ENCODE assay signal across 9 cellular contexts in the genomic region with DNA sequence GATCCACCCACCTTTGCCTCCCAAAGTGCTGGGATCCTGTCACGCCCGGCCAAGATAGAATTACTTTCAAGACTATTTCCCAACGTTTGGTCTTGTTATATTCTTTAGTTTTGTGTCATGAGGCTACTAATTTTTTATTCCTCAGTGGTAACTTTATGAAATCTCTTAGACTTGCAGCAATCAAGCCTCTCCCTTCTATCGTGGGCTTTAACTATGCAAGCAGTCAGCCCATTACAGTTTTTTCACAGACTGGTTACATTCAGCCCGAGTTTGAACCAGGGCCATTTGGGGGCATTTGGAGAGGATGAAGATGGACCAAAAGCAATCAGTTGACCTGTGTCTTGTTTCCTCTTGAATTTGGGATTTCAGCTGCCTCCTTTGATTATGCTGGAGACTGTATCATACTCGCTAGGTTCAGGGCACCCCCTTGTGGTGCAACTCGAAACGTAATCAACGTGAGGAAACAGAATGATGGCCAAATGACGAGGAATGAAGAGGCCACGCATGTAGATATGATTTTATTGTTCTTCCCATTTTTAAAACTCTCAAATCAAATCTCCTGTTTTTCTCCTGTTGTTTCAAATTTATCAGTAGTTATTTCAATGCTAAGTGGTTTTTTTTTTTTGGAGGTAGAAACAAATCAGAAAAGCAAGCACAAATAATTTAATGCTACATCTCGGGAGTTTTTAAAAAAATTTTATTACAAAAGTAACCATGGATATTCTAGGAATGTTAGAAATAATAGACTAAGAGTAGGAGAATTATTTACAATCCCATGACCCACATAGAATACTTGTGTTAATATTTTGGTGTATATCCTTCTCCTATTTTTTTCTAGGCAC.
DNase-seq lines count a peak whose midpoint lies in the region; ATAC-seq, FAIRE-seq and TF ChIP-seq lines count a peak whose summit lies in the region.
"Had no signal": no experiment of that assay in that cellular context is flagged by ENCODE, and none has a peak within 500 bp of the region (broad histone marks: within the 10 kb centered on the region; RNA-seq: fewer than 3 reads in every experiment).

No MANE protein-coding gene starts in this region.

- H3K27ac ChIP-seq in K562 (ENCODE audit: extremely low read depth, low read depth, low read length), result no peak overlapping the region

- no peaks in the 10 kb centered on the region for H3K4me1 ChIP-seq in K562 (replicated peaks in 1 of 2; ENCODE audit: control insufficient read depth in 2 of 2, insufficient read depth in 2 of 2, low read length in 2 of 2)

- H3K27me3 Mint-ChIP-seq in CD14-positive monocyte (ENCODE audit: low read depth in 3 of 3), result peaks cover 0 to 2% (median 1%) of the 10 kb centered on the region in 3 donors

- H3K4me3 ChIP-seq in AG10803 (ENCODE audit: low read length) (no peak overlapping the region), K562 (no peak overlapping the region)

- intact Hi-C loops in K562 (cut with micrococcal nuclease), result loop anchor here (2.0 to 10.0 kb wide), 2 partner anchors 366 to 1206 kb away; no protein-coding TSS in a partner anchor
- intact Hi-C loops in CD14-positive monocyte (cut with micrococcal nuclease), result no loop called here

- 4% methylated on average over 12 of the region's 12 CpGs for WGBS in K562 (ENCODE audit: insufficient coverage, low coverage, missing lambda C conversion rate)

- H3K9ac ChIP-seq in K562 (ENCODE audit: insufficient read depth in 1 of 2, low read depth in 2 of 2, low read length in 2 of 2), result no peak overlapping the region

- FAIRE-seq in K562 (lab: Jason Lieb, UNC), result peak; percentile 78

- H3K27ac Mint-ChIP-seq in CD14-positive monocyte, result no peak overlapping the region
- H3K27ac Mint-ChIP-seq: T-cell had no signal

- no peak for TF ChIP-seq EP300 in K562 (IDR thresholded peaks at IDR 0.05; ENCODE audit: low read length)

- H3K9me1 ChIP-seq in K562 (ENCODE audit: control insufficient read depth, insufficient read depth, low read length), result no peaks in the 10 kb centered on the region

- no peaks in the 10 kb centered on the region for H3K79me2 ChIP-seq in K562 (ENCODE audit: control insufficient read depth, insufficient read depth, low read length)

- DNase-seq in AG10803 (ENCODE audit: low read depth) (peak; percentile 71), NCI-H774 (lab: John Stamatoyannopoulos, UW) (peak; percentile 2), K562 (ENCODE audit: extremely low read depth in 1 of 4, low spot score in 3 of 4) (peak; percentile 39 to 57 (median 44)), iPS-NIHi11 (ENCODE audit: low spot score) (peak; percentile 54), CD14-positive monocyte (ENCODE audit: low spot score) (no peak)
- DNase-seq in stimulated activated CD4-positive, alpha-beta T cell treated with anti-CD3 and anti-CD28 coated beads, Interleukin-2, amount 100 ng/mL, for 24 hours, result peak; percentile 24 to 58

- H3K4me1 Mint-ChIP-seq in CD14-positive monocyte, result no peaks in the 10 kb centered on the region
- H3K4me1 Mint-ChIP-seq: T-cell had no signal

- H4K20me1 ChIP-seq in K562 (replicated peaks; ENCODE audit: control insufficient read depth, insufficient read depth, low read length), result no peaks in the 10 kb centered on the region; the same call in 1 of the 2 replicates

- H3K9me3 Mint-ChIP-seq in CD14-positive monocyte, result no peaks in the 10 kb centered on the region
- H3K9me3 Mint-ChIP-seq: T-cell had no signal

- H3K27me3 ChIP-seq in K562 (ENCODE audit: control insufficient read depth in 2 of 2, insufficient read depth in 2 of 2, low read length in 2 of 2), result 0 out of 5 replicates have a peak, but pooled peaks cover 0 to 8% of the 10 kb centered on the region in 2 experiments

- TF ChIP-seq CTCF in AG10803 (conservative IDR thresholded peaks at IDR 0.05; ENCODE audit: low read length), result peak; percentile 88
- TF ChIP-seq CTCF in K562 (IDR thresholded peaks at IDR 0.05 in 2 of 3, conservative IDR thresholded peaks at IDR 0.05 in 1 of 3; ENCODE audit: insufficient read depth in 2 of 3, low read depth in 1 of 3, low read length in 3 of 3), result peak; percentile 46 to 67 (median 65)
- no peak for TF ChIP-seq CTCF in CD14-positive monocyte (IDR thresholded peaks at IDR 0.05)

- no peak for TF ChIP-seq POLR2A in K562 (conservative IDR thresholded peaks at IDR 0.05)

- H2AFZ ChIP-seq in K562 (ENCODE audit: low read depth, low read length), result no peak overlapping the region

- no peak overlapping the region for H3K4me2 ChIP-seq in K562 (ENCODE audit: insufficient read depth, low read length)

- no TSS peak for BruUV-seq in K562 (replicated peaks; lab: Mats Ljungman, UMichigan)

- no peaks in the 10 kb centered on the region for H3K36me3 ChIP-seq in K562 (ENCODE audit: control insufficient read depth, insufficient read depth, low read length)

- CTCF ChIA-PET in K562 (lab: Yijun Ruan, JAX; ENCODE audit: low intra/inter-chr PET ratio), result interaction anchor here (0.6 to 1.1 kb wide), 3 partner anchors 95 to 975 kb away, joined by 3 read pairs; no protein-coding TSS in a partner anchor

- in situ Hi-C loops in K562 (cut with MboI), result no loop called here

- peak; percentile 37 to 59; a peak in 3 of 4 replicates for TF ChIP-seq RAD21 in K562 (CRISPR knock-in tag; conservative IDR thresholded peaks at IDR 0.05 in 1 of 2, IDR thresholded peaks at IDR 0.05 in 1 of 2)

- H3K36me3 Mint-ChIP-seq in CD14-positive monocyte, result no peaks in the 10 kb centered on the region
- H3K36me3 Mint-ChIP-seq: T-cell had no signal

- no peak overlapping the region for H3K4me3 Mint-ChIP-seq in CD14-positive monocyte
- H3K4me3 Mint-ChIP-seq: T-cell had no signal

- H3K9me3 ChIP-seq in K562 (replicated peaks; ENCODE audit: control insufficient read depth, insufficient read depth, low read depth, low read length), result no peaks in the 10 kb centered on the region

- ATAC-seq in GM18498 (IDR thresholded peaks at IDR 0.05; ENCODE audit: unreplicated experiment) (peak; percentile 77), HG03045 (IDR thresholded peaks at IDR 0.05; ENCODE audit: unreplicated experiment) (peak; percentile 82), K562 (peak; percentile 88)
- ATAC-seq: T-cell had no signal

- POLR2A ChIA-PET in K562 (lab: Yijun Ruan, JAX), result no interaction called here

TF ChIP-seq in K562, 482 proteins besides CTCF, POLR2A, EP300 and RAD21 (continues in another document):
- TF ChIP-seq, protein P1, sequence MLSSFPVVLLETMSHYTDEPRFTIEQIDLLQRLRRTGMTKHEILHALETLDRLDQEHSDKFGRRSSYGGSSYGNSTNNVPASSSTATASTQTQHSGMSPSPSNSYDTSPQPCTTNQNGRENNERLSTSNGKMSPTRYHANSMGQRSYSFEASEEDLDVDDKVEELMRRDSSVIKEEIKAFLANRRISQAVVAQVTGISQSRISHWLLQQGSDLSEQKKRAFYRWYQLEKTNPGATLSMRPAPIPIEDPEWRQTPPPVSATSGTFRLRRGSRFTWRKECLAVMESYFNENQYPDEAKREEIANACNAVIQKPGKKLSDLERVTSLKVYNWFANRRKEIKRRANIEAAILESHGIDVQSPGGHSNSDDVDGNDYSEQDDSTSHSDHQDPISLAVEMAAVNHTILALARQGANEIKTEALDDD (IDR thresholded peaks at IDR 0.05), result no peak
- TF ChIP-seq NFYB (IDR thresholded peaks at IDR 0.05; ENCODE audit: extremely low read depth, insufficient read length), result no peak
- TF ChIP-seq, protein P2, sequence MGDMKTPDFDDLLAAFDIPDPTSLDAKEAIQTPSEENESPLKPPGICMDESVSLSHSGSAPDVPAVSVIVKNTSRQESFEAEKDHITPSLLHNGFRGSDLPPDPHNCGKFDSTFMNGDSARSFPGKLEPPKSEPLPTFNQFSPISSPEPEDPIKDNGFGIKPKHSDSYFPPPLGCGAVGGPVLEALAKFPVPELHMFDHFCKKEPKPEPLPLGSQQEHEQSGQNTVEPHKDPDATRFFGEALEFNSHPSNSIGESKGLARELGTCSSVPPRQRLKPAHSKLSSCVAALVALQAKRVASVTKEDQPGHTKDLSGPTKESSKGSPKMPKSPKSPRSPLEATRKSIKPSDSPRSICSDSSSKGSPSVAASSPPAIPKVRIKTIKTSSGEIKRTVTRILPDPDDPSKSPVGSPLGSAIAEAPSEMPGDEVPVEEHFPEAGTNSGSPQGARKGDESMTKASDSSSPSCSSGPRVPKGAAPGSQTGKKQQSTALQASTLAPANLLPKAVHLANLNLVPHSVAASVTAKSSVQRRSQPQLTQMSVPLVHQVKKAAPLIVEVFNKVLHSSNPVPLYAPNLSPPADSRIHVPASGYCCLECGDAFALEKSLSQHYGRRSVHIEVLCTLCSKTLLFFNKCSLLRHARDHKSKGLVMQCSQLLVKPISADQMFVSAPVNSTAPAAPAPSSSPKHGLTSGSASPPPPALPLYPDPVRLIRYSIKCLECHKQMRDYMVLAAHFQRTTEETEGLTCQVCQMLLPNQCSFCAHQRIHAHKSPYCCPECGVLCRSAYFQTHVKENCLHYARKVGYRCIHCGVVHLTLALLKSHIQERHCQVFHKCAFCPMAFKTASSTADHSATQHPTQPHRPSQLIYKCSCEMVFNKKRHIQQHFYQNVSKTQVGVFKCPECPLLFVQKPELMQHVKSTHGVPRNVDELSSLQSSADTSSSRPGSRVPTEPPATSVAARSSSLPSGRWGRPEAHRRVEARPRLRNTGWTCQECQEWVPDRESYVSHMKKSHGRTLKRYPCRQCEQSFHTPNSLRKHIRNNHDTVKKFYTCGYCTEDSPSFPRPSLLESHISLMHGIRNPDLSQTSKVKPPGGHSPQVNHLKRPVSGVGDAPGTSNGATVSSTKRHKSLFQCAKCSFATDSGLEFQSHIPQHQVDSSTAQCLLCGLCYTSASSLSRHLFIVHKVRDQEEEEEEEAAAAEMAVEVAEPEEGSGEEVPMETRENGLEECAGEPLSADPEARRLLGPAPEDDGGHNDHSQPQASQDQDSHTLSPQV (IDR thresholded peaks at IDR 0.05), result no peak
- no peak for TF ChIP-seq CAMTA2 (CRISPR knock-in tag; conservative IDR thresholded peaks at IDR 0.05)
- TF ChIP-seq, protein P3, sequence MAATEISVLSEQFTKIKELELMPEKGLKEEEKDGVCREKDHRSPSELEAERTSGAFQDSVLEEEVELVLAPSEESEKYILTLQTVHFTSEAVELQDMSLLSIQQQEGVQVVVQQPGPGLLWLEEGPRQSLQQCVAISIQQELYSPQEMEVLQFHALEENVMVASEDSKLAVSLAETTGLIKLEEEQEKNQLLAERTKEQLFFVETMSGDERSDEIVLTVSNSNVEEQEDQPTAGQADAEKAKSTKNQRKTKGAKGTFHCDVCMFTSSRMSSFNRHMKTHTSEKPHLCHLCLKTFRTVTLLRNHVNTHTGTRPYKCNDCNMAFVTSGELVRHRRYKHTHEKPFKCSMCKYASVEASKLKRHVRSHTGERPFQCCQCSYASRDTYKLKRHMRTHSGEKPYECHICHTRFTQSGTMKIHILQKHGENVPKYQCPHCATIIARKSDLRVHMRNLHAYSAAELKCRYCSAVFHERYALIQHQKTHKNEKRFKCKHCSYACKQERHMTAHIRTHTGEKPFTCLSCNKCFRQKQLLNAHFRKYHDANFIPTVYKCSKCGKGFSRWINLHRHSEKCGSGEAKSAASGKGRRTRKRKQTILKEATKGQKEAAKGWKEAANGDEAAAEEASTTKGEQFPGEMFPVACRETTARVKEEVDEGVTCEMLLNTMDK (IDR thresholded peaks at IDR 0.05; ENCODE audit: borderline replicate concordance, insufficient read depth, low read depth, low read length, poor library complexity, severe bottlenecking), result peak; percentile 63
- TF ChIP-seq PHB2 (IDR thresholded peaks at IDR 0.05; ENCODE audit: low read depth), result no peak
